28 cellular contexts compared by ENCODE assay signal in genomic region chr17:57696050-57696449, GRCh38. TPM values are rescaled to one million over a fixed set of nuclear protein-coding genes. Genes with fewer than 3 reads are reported as not detected.
"Had no signal": no experiment of that assay in that cellular context is flagged by ENCODE, and none has a peak within 500 bp of the region (broad histone marks: within the 10 kb centered on the region; RNA-seq: fewer than 3 reads in every experiment).

No MANE protein-coding gene starts in this region.

- H3K9me3 ChIP-seq: colonic mucosa, mucosa of descending colon, neutrophil, psoas muscle, thoracic aorta, transverse colon had no signal

- H3K4me3 ChIP-seq: colonic mucosa, mucosa of descending colon, psoas muscle, skin epidermis, stomach, thoracic aorta, transverse colon had no signal

- H3K4me1 ChIP-seq: colonic mucosa, psoas muscle had no signal

- DNase-seq: colonic mucosa; effector CD4-positive, alpha-beta T cell; endodermal cell; erythroblast; foreskin melanocyte; head of caudate nucleus; hippocampal formation; mammary epithelial cell; mucosa of descending colon; naive thymus-derived CD8-positive, alpha-beta T cell; psoas muscle; retina; stimulated activated CD4-positive, alpha-beta T cell treated with anti-CD3 and anti-CD28 coated beads, Interleukin-12 subunit alpha, Interleukin-12 subunit beta, amount 100 ng/mL, for 4 hours; stimulated activated naive CD4-positive, alpha-beta T cell; stomach; substantia nigra; transverse colon had no signal

- H3K36me3 ChIP-seq: colonic mucosa, neutrophil, stomach, thoracic aorta, transverse colon had no signal

- H3K27ac ChIP-seq: colonic mucosa, neutrophil, psoas muscle, skin epidermis, stomach, thoracic aorta, transverse colon had no signal

- ATAC-seq: mucosa of descending colon; naive thymus-derived CD8-positive, alpha-beta T cell; psoas muscle; sciatic nerve had no signal

- H3K27me3 ChIP-seq: colonic mucosa, neutrophil, transverse colon had no signal

RNA-seq across cellular contexts. Expression of gene CCDC182, which starts 49.0 kb away (rescaled TPM):
- total RNA-seq: colonic mucosa; dermis microvascular lymphatic vessel endothelial cell; endothelial cell of umbilical vein; kidney epithelial cell; liver; mammary epithelial cell; mucosa of descending colon; naive thymus-derived CD8-positive, alpha-beta T cell; osteoblast; psoas muscle; sciatic nerve; stomach; thoracic aorta; transverse colon; ureter had no signal
- polyA plus RNA-seq: endothelial cell of umbilical vein; liver; mammary epithelial cell; naive thymus-derived CD8-positive, alpha-beta T cell; neural cell; psoas muscle; stomach had no signal
